ENCODE assay signal across 27 cellular contexts in genomic region chr2:217703102-217703501, GRCh38.
DNase-seq lines count a peak whose midpoint lies in the region; ATAC-seq, FAIRE-seq and TF ChIP-seq lines count a peak whose summit lies in the region.
"Had no signal": no experiment of that assay in that cellular context is flagged by ENCODE, and none has a peak within 500 bp of the region (broad histone marks: within the 10 kb centered on the region; RNA-seq: fewer than 3 reads in every experiment).

No MANE protein-coding gene starts in this region.

- H3K4me1 Mint-ChIP-seq in activated T-helper 17 cell treated with anti-CD3 and anti-CD28 coated beads, Interleukin-2, amount 50 U/mL, for 72 hours = no peaks in the 10 kb centered on the region

- peak; percentile 91 to 98 (median 97) for ATAC-seq in pancreas
- no peak for ATAC-seq in activated T-helper 17 cell treated with anti-CD3 and anti-CD28 coated beads, Interleukin-2, amount 50 U/mL, for 72 hours (replicated peaks)
- ATAC-seq in GM21390 (IDR thresholded peaks at IDR 0.05; ENCODE audit: unreplicated experiment) = no peak
- ATAC-seq: K562 had no signal

- no peaks in the 10 kb centered on the region for H3K36me3 Mint-ChIP-seq in activated T-helper 17 cell treated with anti-CD3 and anti-CD28 coated beads, Interleukin-2, amount 50 U/mL, for 72 hours (ENCODE audit: low read depth)

- H3K27me3 Mint-ChIP-seq in activated T-helper 17 cell treated with anti-CD3 and anti-CD28 coated beads, Interleukin-2, amount 50 U/mL, for 72 hours = no peaks in the 10 kb centered on the region

- no peak for TF ChIP-seq POLR2A in vagina (IDR thresholded peaks at IDR 0.05)

- H3K36me3 ChIP-seq in ascending aorta (peaks cover 5 to 14% of the 10 kb centered on the region in 2 donors), pancreas (no peaks in the 10 kb centered on the region), vagina (no peaks in the 10 kb centered on the region)
- H3K36me3 ChIP-seq: MG63 had no signal

- H3K27me3 ChIP-seq in ascending aorta (no peaks in the 10 kb centered on the region), pancreas (no peaks in the 10 kb centered on the region), vagina (no peaks in the 10 kb centered on the region)
- H3K27me3 ChIP-seq: MG63 had no signal

- no peaks in the 10 kb centered on the region for H3K9me3 Mint-ChIP-seq in activated T-helper 17 cell treated with anti-CD3 and anti-CD28 coated beads, Interleukin-2, amount 50 U/mL, for 72 hours

- peaks cover 5 to 24% of the 10 kb centered on the region in 2 donors for H3K4me1 ChIP-seq in ascending aorta
- H3K4me1 ChIP-seq in pancreas = no peaks in the 10 kb centered on the region
- peaks cover 36% of the 10 kb centered on the region for H3K4me1 ChIP-seq in vagina

- H3K27ac ChIP-seq in ascending aorta (peak overlapping the region; percentile 32 to 52), pancreas (no peak overlapping the region), vagina (peak overlapping the region; percentile 67)
- H3K27ac ChIP-seq: C4-2B, HL-60, PC-9, RWPE1, SK-N-MC had no signal

- DNase-seq in NCI-H510A treated with DMSO at 0.1 percent for 48 hours (lab: John Stamatoyannopoulos, UW) (peak; percentile 66), NCI-H510A (lab: John Stamatoyannopoulos, UW) (no peak), ascending aorta (ENCODE audit: low spot score in 2 of 2) (no peak), pancreas (peak in 5 of 6 donors; percentile 76 to 87 (median 77)), vagina (ENCODE audit: extremely low spot score in 2 of 2) (no peak)
- DNase-seq in activated naive CD4-positive, alpha-beta T cell treated with anti-CD3 and anti-CD28 coated beads, Interleukin-2, amount 50 U/mL, for 16 hours = no peak
- DNase-seq: 8988T, GOT3, HCEC 1CT, MG63, NCI-H1048, NCI-H1417 treated with DMSO at 0.1 percent for 48 hours, NCI-H187, NCI-H446, NCI-H69, PC-9, SHP77 treated with DMSO at 0.1 percent for 48 hours had no signal

- no peak for FAIRE-seq in pancreas (lab: Jason Lieb, UNC)
- FAIRE-seq: G401.6, GM12892, HepG2, K562 had no signal

- no peak overlapping the region for H3K27ac Mint-ChIP-seq in activated T-helper 17 cell treated with anti-CD3 and anti-CD28 coated beads, Interleukin-2, amount 50 U/mL, for 72 hours

- 37% methylated on average over 5 of the region's 5 CpGs for WGBS in pancreas, 2 donors

- H3K9me3 ChIP-seq in ascending aorta (no peaks in the 10 kb centered on the region), pancreas (no peaks in the 10 kb centered on the region), vagina (no peaks in the 10 kb centered on the region)
- H3K9me3 ChIP-seq: MG63 had no signal

- TF ChIP-seq CTCF in ascending aorta (IDR thresholded peaks at IDR 0.05) = no peak
- TF ChIP-seq CTCF in pancreas (IDR thresholded peaks at IDR 0.05) = no peak
- TF ChIP-seq CTCF in vagina (IDR thresholded peaks at IDR 0.05) = no peak

- intact Hi-C loops in ascending aorta (cut with DNase I) = no loop called here
- intact Hi-C loops in pancreas (cut with DNase I) = no loop called here
- intact Hi-C loops in vagina (cut with DNase I) = no loop called here

- H3K4me3 Mint-ChIP-seq in activated T-helper 17 cell treated with anti-CD3 and anti-CD28 coated beads, Interleukin-2, amount 50 U/mL, for 72 hours = no peak overlapping the region

- H3K4me3 ChIP-seq in ascending aorta = no peak overlapping the region
- no peak overlapping the region for H3K4me3 ChIP-seq in pancreas
- no peak overlapping the region for H3K4me3 ChIP-seq in vagina
- H3K4me3 ChIP-seq: K562, MG63, PC-9, SK-N-MC had no signal

Comparison
In these comparisons a context has a peak if more than half of its experiments do, and no peak if none do; other contexts are left out.
1. DNase-seq: peak in NCI-H510A treated with DMSO at 0.1 percent for 48 hours (single experiment) and pancreas (5 of 6); none in NCI-H510A (single experiment), ascending aorta (0 of 2), vagina (0 of 2) and activated naive CD4-positive, alpha-beta T cell treated with anti-CD3 and anti-CD28 coated beads, Interleukin-2, amount 50 U/mL, for 16 hours (single experiment).
2. H3K27ac ChIP-seq: peak in ascending aorta (2 of 2) and vagina (single experiment); none in pancreas (0 of 4).
3. ATAC-seq: peak in pancreas (4 of 4); none in activated T-helper 17 cell treated with anti-CD3 and anti-CD28 coated beads, Interleukin-2, amount 50 U/mL, for 72 hours (single experiment) and GM21390 (single experiment).